9 cellular contexts compared by ENCODE assay signal in genomic region chr4:39706334-39706733, GRCh38. TPM values are rescaled to one million over a fixed set of nuclear protein-coding genes. Genes with fewer than 3 reads are reported as not detected.
DNase-seq lines count a peak whose midpoint lies in the region; ATAC-seq and TF ChIP-seq lines count a peak whose summit lies in the region.
"Had no signal": no experiment of that assay in that cellular context is flagged by ENCODE, and none has a peak within 500 bp of the region (broad histone marks: within the 10 kb centered on the region; RNA-seq: fewer than 3 reads in every experiment).

No MANE protein-coding gene starts in this region.

- no peaks in the 10 kb centered on the region for H3K27me3 ChIP-seq in colonic mucosa

- H3K9me3 ChIP-seq in colonic mucosa: no peaks in the 10 kb centered on the region

- ATAC-seq in GM18505 (IDR thresholded peaks at IDR 0.05; ENCODE audit: unreplicated experiment) (no peak), HG02885 (IDR thresholded peaks at IDR 0.05; ENCODE audit: poor library complexity, unreplicated experiment) (no peak)

- H3K4me3 ChIP-seq in AG10803 (ENCODE audit: low read length): no peak overlapping the region
- H3K4me3 ChIP-seq in colonic mucosa: no peak overlapping the region

- H3K36me3 ChIP-seq in colonic mucosa: no peaks in the 10 kb centered on the region

- no peak for TF ChIP-seq POLR2A in GM18505 (IDR thresholded peaks at IDR 0.05; ENCODE audit: borderline replicate concordance, extremely low read depth, insufficient read depth, insufficient read length)

- no peak overlapping the region for H3K9ac ChIP-seq in colonic mucosa (ENCODE audit: low read depth in 2 of 2, low read length in 2 of 2)

- H3K4me1 ChIP-seq in colonic mucosa: no peaks in the 10 kb centered on the region

- DNase-seq in AG10803 (ENCODE audit: low read depth) (peak; percentile 89), HS-5 (ENCODE audit: low read depth) (peak; percentile 76), colonic mucosa (peak; percentile 67), mucosa of gallbladder (ENCODE audit: low spot score) (peak; percentile 15), hypothalamus (lab: John Stamatoyannopoulos, UW) (no peak)
- DNase-seq in effector CD4-positive, alpha-beta T cell: no peak
- DNase-seq: KBM-7 had no signal

- intact Hi-C loops in colonic mucosa (cut with DNase I): no loop called here

- TF ChIP-seq CTCF in AG10803 (conservative IDR thresholded peaks at IDR 0.05; ENCODE audit: low read length) (no peak), colonic mucosa (IDR thresholded peaks at IDR 0.05) (no peak)

- H3K27ac ChIP-seq in colonic mucosa: no peak overlapping the region

RNA-seq across cellular contexts. Expression of gene UBE2K, which starts 8.4 kb away (rescaled TPM):
- total RNA-seq in colonic mucosa (10 to 100 TPM; 99.0 to 99.6 TPM), mucosa of gallbladder (56.2 TPM)

Comparison
In these comparisons a context has a peak if more than half of its experiments do, and no peak if none do; other contexts are left out.
1. DNase-seq: peak in AG10803 (single experiment), HS-5 (single experiment), colonic mucosa (single experiment) and mucosa of gallbladder (single experiment); none in effector CD4-positive, alpha-beta T cell (single experiment) and hypothalamus (0 of 51).